ENCODE assay signal across 17 cellular contexts in the genomic region with DNA sequence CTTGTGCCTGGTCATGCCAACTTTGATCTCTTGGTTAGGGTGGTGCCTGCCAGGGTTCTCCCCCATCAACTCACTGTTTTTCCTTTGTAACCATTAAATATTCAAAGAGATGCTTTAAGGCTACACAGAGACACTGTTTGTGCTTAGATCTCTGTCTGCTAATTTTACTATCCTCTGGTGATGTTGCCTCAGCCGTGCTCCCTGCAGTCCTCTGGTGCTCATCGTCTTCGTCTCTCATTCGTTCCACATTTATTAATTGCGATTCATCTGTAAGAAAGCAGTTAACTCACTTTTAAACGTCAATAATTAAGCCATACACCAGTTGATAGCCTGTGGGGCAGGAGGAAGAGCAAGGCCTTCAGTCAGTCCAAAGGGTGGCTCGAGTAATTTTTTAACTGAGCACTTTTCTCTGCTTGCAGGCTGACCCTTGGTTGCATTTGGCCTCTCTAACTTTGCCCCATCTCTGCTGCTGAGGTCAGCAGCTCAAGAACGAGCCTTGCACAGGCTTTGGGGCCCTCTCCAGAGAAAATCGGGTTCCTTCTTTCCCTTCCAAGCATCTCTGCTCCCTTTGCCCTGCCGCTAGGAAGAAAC.
DNase-seq lines count a peak whose midpoint lies in the region; TF ChIP-seq lines count a peak whose summit lies in the region.
"Had no signal": no experiment of that assay in that cellular context is flagged by ENCODE, and none has a peak within 500 bp of the region (broad histone marks: within the 10 kb centered on the region; RNA-seq: fewer than 3 reads in every experiment).

No MANE protein-coding gene starts in this region.

- no peak overlapping the region for H4K91ac ChIP-seq in H9 (ENCODE audit: insufficient read length, low read depth, low read length)

- H3K36me3 ChIP-seq in left ventricle myocardium inferior (no peaks in the 10 kb centered on the region), liver (ENCODE audit: control insufficient read depth in 4 of 4, insufficient read depth in 3 of 4, low read depth in 1 of 4, low read length in 3 of 4) (no peaks in the 10 kb centered on the region), subcutaneous abdominal adipose tissue (ENCODE audit: control insufficient read depth in 5 of 5, insufficient read depth in 5 of 5, low read length in 5 of 5) (no peaks in the 10 kb centered on the region), prostate gland (no peaks in the 10 kb centered on the region)

- WGBS in H9 (ENCODE audit: extremely low coverage, insufficient read length, low lambda C conversion rate) = no CpG with 5 or more reads among the region's 10 CpGs
- WGBS in liver = 38% methylated on average over 10 of the region's 10 CpGs
- WGBS in prostate gland = 87% methylated on average over 10 of the region's 10 CpGs

- H3K4me3 ChIP-seq in left ventricle myocardium inferior (no peak overlapping the region), liver (ENCODE audit: low read depth in 1 of 3, low read length in 3 of 3) (no peak overlapping the region), subcutaneous abdominal adipose tissue (ENCODE audit: low read depth in 1 of 5, low read length in 5 of 5) (no peak overlapping the region), prostate gland (no peak overlapping the region)
- H3K4me3 ChIP-seq: GM23338, K562 had no signal

- peaks cover 27 to 31% of the 10 kb centered on the region in 2 experiments for H3K4me1 Mint-ChIP-seq in H9

- H3K4me2 ChIP-seq in H9 (ENCODE audit: insufficient read depth, insufficient read length, low read length) = no peak overlapping the region
- H3K4me2 ChIP-seq: GM23338 had no signal

- H3K27ac ChIP-seq in H9 (ENCODE audit: insufficient read length, low read depth, low read length) = no peak overlapping the region
- peak overlapping the region; percentile 81 for H3K27ac ChIP-seq in left ventricle myocardium inferior (replicated peaks)
- peak overlapping the region; percentile 49 to 59 for H3K27ac ChIP-seq in liver (ENCODE audit: low read depth in 1 of 2, low read length in 2 of 2)
- peak overlapping the region; percentile 72 for H3K27ac ChIP-seq in subcutaneous abdominal adipose tissue (ENCODE audit: low read depth, low read length)
- H3K27ac ChIP-seq in prostate gland = no peak overlapping the region
- H3K27ac ChIP-seq: C4-2B had no signal

- no peak overlapping the region for H3K18ac ChIP-seq in H9 (ENCODE audit: insufficient read length, low read depth, low read length)

- no peak overlapping the region for H2BK15ac ChIP-seq in H9 (ENCODE audit: low read depth, low read length)

- H3K9ac ChIP-seq in H9 (ENCODE audit: extremely low read depth, insufficient read length, low read length) (no peak overlapping the region), liver (ENCODE audit: low read depth in 1 of 2, low read length in 2 of 2) (no peak overlapping the region), subcutaneous abdominal adipose tissue (ENCODE audit: low read length in 5 of 5) (peak overlapping the region in 1 of 5 donors; percentile 27)

- H3K9me3 ChIP-seq in H9 (ENCODE audit: control insufficient read depth, low read depth, low read length) (no peaks in the 10 kb centered on the region), left ventricle myocardium inferior (replicated peaks) (peaks cover 7% of the 10 kb centered on the region), liver (ENCODE audit: control insufficient read depth in 4 of 4, low read length in 3 of 4) (no peaks in the 10 kb centered on the region), subcutaneous abdominal adipose tissue (ENCODE audit: control insufficient read depth in 5 of 5, low read length in 5 of 5) (no peaks in the 10 kb centered on the region), prostate gland (no peaks in the 10 kb centered on the region)

- intact Hi-C loops in left ventricle myocardium inferior (cut with micrococcal nuclease) (no loop called here), prostate gland (cut with DNase I) (no loop called here)

- H2AFZ ChIP-seq in H9 (ENCODE audit: low read length) = no peak overlapping the region
- H2AFZ ChIP-seq: GM23338 had no signal

- H2BK5ac ChIP-seq in H9 (ENCODE audit: insufficient read length, low read length) = no peak overlapping the region

- DNase-seq in H9 (peak; percentile 7), left ventricle myocardium inferior (no peak), prostate gland (ENCODE audit: low spot score) (no peak), NOMO-1 treated with DMSO at 0.1 percent for 48 hours (lab: John Stamatoyannopoulos, UW; ENCODE audit: unreplicated experiment) (no peak), LoVo (ENCODE audit: low spot score) (no peak)
- DNase-seq: ACHN, AML-193, DMS79 treated with DMSO at 0.1 percent for 48 hours, NCI-H1105 treated with DMSO at 0.1 percent for 48 hours, NCI-H1694, NCI-H2081 treated with DMSO at 0.1 percent for 48 hours, SHP77 treated with DMSO at 0.1 percent for 48 hours had no signal

- H3K79me2 ChIP-seq in H9 (ENCODE audit: insufficient read depth, low read length) = no peaks in the 10 kb centered on the region

- no peak for TF ChIP-seq POLR2A in prostate gland (IDR thresholded peaks at IDR 0.05)

- no peak overlapping the region for H3K23ac ChIP-seq in H9 (ENCODE audit: insufficient read length, low read depth, low read length)

- peaks cover 0 to 3% of the 10 kb centered on the region in 2 experiments; a peak in 4 of 5 replicates for H3K9me3 Mint-ChIP-seq in H9
- H3K9me3 Mint-ChIP-seq: GM23338 had no signal

- H3K4me3 Mint-ChIP-seq in H9 = no peak overlapping the region
- H3K4me3 Mint-ChIP-seq: GM23338 had no signal

- no peak for TF ChIP-seq CTCF in H9 (conservative IDR thresholded peaks at IDR 0.05)
- TF ChIP-seq CTCF in left ventricle myocardium inferior (IDR thresholded peaks at IDR 0.05; ENCODE audit: borderline replicate concordance) = no peak
- no peak for TF ChIP-seq CTCF in liver (IDR thresholded peaks at IDR 0.05; ENCODE audit: low read depth, low read length, missing input control)
- TF ChIP-seq CTCF in prostate gland (IDR thresholded peaks at IDR 0.05) = no peak

- no peak overlapping the region for H3T11ph ChIP-seq in H9 (ENCODE audit: low read length)

- H2BK12ac ChIP-seq in H9 (ENCODE audit: insufficient read length, low read depth, low read length) = no peak overlapping the region

- H3K4ac ChIP-seq in H9 (ENCODE audit: low read depth, low read length) = no peak overlapping the region

- H3K36me3 Mint-ChIP-seq in H9 (ENCODE audit: insufficient read depth in 1 of 3, low read depth in 3 of 3) = 0 out of 7 replicates have a peak, but pooled peaks cover 0 to 1% (median 0%) of the 10 kb centered on the region in 3 experiments

- no peak overlapping the region for H3K27ac Mint-ChIP-seq in H9
- H3K27ac Mint-ChIP-seq: GM23338 had no signal

- H3K23me2 ChIP-seq in H9 (ENCODE audit: insufficient read length, low read depth, low read length, poor library complexity, severe bottlenecking) = no peaks in the 10 kb centered on the region

- H3K27me3 ChIP-seq in H9 (ENCODE audit: insufficient read depth, low read length) = no peaks in the 10 kb centered on the region
- H3K27me3 ChIP-seq in left ventricle myocardium inferior (ENCODE audit: low read depth) = no peaks in the 10 kb centered on the region
- H3K27me3 ChIP-seq in liver (ENCODE audit: control insufficient read depth in 4 of 4, insufficient read depth in 4 of 4, low read length in 3 of 4) = no peaks in the 10 kb centered on the region
- no peaks in the 10 kb centered on the region for H3K27me3 ChIP-seq in subcutaneous abdominal adipose tissue (ENCODE audit: control insufficient read depth in 5 of 5, insufficient read depth in 4 of 5, low read length in 5 of 5)
- no peaks in the 10 kb centered on the region for H3K27me3 ChIP-seq in prostate gland (replicated peaks; ENCODE audit: insufficient read depth)

- H4K5ac ChIP-seq in H9 (ENCODE audit: insufficient read length, low read depth, low read length) = no peak overlapping the region

- H3K4me1 ChIP-seq in H9 (ENCODE audit: insufficient read depth, low read length) = no peaks in the 10 kb centered on the region; the same call in 1 of the 2 replicates
- H3K4me1 ChIP-seq in left ventricle myocardium inferior = peaks cover 27% of the 10 kb centered on the region
- H3K4me1 ChIP-seq in liver (ENCODE audit: control insufficient read depth in 4 of 4, insufficient read depth in 4 of 4, low read length in 3 of 4) = peaks cover 3 to 29% (median 24%) of the 10 kb centered on the region in 4 donors
- H3K4me1 ChIP-seq in subcutaneous abdominal adipose tissue (ENCODE audit: control insufficient read depth in 5 of 5, insufficient read depth in 5 of 5, low read length in 5 of 5) = peaks cover 2 to 38% (median 27%) of the 10 kb centered on the region in 5 donors
- H3K4me1 ChIP-seq in prostate gland (replicated peaks) = no peaks in the 10 kb centered on the region

- peaks cover 32% of the 10 kb centered on the region for H3K27me3 Mint-ChIP-seq in H9 (ENCODE audit: low read depth)

- no peaks in the 10 kb centered on the region for H3K79me1 ChIP-seq in H9 (ENCODE audit: insufficient read depth, low read depth, low read length, poor library complexity, severe bottlenecking)

- no peak overlapping the region; the same call in 1 of the 2 replicates for H3K14ac ChIP-seq in H9 (ENCODE audit: insufficient read depth, low read length)

- no peak overlapping the region for H4K8ac ChIP-seq in H9 (replicated peaks; ENCODE audit: insufficient read length, low read depth, low read length)

- no peak overlapping the region for H2BK20ac ChIP-seq in H9 (ENCODE audit: low read depth, low read length, poor library complexity, severe bottlenecking)

- no peak overlapping the region for H3K56ac ChIP-seq in H9 (ENCODE audit: insufficient read length, low read depth, low read length)

- TF ChIP-seq RAD21 in liver (IDR thresholded peaks at IDR 0.05) = peak; percentile 29 to 37

- H2BK120ac ChIP-seq in H9 (ENCODE audit: low read depth, low read length, poor library complexity, severe bottlenecking) = no peak overlapping the region

- no peaks in the 10 kb centered on the region for H4K20me1 ChIP-seq in H9 (ENCODE audit: control insufficient read depth, insufficient read depth, insufficient read length)

- no peak overlapping the region for H2AK5ac ChIP-seq in H9 (ENCODE audit: insufficient read length, low read length)

TF ChIP-seq in liver, 16 proteins besides CTCF, POLR2A, EP300 and RAD21 (continues in another document):
- TF ChIP-seq HNF4A (conservative IDR thresholded peaks at IDR 0.05) = peak; percentile 79 to 81
- TF ChIP-seq FOXA2 (IDR thresholded peaks at IDR 0.05) = no peak
- TF ChIP-seq SP1 (IDR thresholded peaks at IDR 0.05) = peak; percentile 89
- peak; percentile 42 for TF ChIP-seq HNF4G (IDR thresholded peaks at IDR 0.05)
- peak in 1 of 2 donors; percentile 43 for TF ChIP-seq JUND (IDR thresholded peaks at IDR 0.05)
- TF ChIP-seq, protein P1, sequence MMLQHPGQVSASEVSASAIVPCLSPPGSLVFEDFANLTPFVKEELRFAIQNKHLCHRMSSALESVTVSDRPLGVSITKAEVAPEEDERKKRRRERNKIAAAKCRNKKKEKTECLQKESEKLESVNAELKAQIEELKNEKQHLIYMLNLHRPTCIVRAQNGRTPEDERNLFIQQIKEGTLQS (IDR thresholded peaks at IDR 0.05) = no peak
- TF ChIP-seq EGR1 (IDR thresholded peaks at IDR 0.05; ENCODE audit: low read depth in 2 of 2) = no peak
- no peak for TF ChIP-seq YY1 (IDR thresholded peaks at IDR 0.05)

Comparison
In these comparisons a context has a peak if more than half of its experiments do, and no peak if none do; other contexts are left out.
1. H3K27ac ChIP-seq: peak in left ventricle myocardium inferior (single experiment), liver (2 of 2) and subcutaneous abdominal adipose tissue (single experiment); none in H9 (single experiment) and prostate gland (0 of 2).